35 cellular contexts compared by ENCODE assay signal in genomic region chr4:53755656-53756055, GRCh38.
"Had no signal": no experiment of that assay in that cellular context is flagged by ENCODE, and none has a peak within 500 bp of the region (broad histone marks: within the 10 kb centered on the region; RNA-seq: fewer than 3 reads in every experiment).

No MANE protein-coding gene starts in this region.

- H3K36me3 Mint-ChIP-seq: activated CD4-positive, alpha-beta memory T cell treated with anti-CD3 and anti-CD28 coated beads for 36 hours; activated naive CD4-positive, alpha-beta T cell treated with anti-CD3 and anti-CD28 coated beads, Interleukin-2, amount 50 U/mL, for 72 hours; activated naive CD8-positive, alpha-beta T cell treated with anti-CD3 and anti-CD28 coated beads for 36 hours; brain had no signal

- H3K4me1 Mint-ChIP-seq: activated CD4-positive, alpha-beta T cell treated with anti-CD3 and anti-CD28 coated beads, Interleukin-2, amount 10 ng/mL, durations not matched to agents 24 days and 14 days; activated naive CD8-positive, alpha-beta T cell treated with anti-CD3 and anti-CD28 coated beads for 36 hours; activated T-helper 17 cell treated with anti-CD3 and anti-CD28 coated beads, Interleukin-2, amount 50 U/mL, for 72 hours; brain; central memory CD8-positive, alpha-beta T cell had no signal

- DNase-seq: activated B cell treated with CpG ODN at 0.5 μM for 24 hours; activated CD4-positive, alpha-beta memory T cell treated with anti-CD3 and anti-CD28 coated beads for 36 hours; activated CD4-positive, alpha-beta T cell treated with anti-CD3 and anti-CD28 coated beads for 4 hours; activated CD4-positive, alpha-beta T cell treated with anti-CD3 and anti-CD28 coated beads, Interleukin-2, amount 10 ng/mL, durations not matched to agents 24 days and 14 days; activated CD4-positive, alpha-beta T cell treated with anti-CD3 and anti-CD28 coated beads, Interleukin-2, amount 50 U/mL, for 1 hour; activated CD4-positive, alpha-beta T cell treated with anti-CD3 and anti-CD28 coated beads, Interleukin-2, amount 50 U/mL, for 4 hours; activated CD4-positive, CD25-positive, alpha-beta regulatory T cell treated with anti-CD3 and anti-CD28 coated beads, Interleukin-2, amount 50 U/mL, for 72 hours; activated CD8-positive, alpha-beta memory T cell treated with anti-CD3 and anti-CD28 coated beads, Interleukin-2, amount 50 U/mL, for 4 hours; activated CD8-positive, alpha-beta T cell treated with anti-CD3 and anti-CD28 coated beads for 36 hours; activated effector memory CD4-positive, alpha-beta T cell treated with anti-CD3 and anti-CD28 coated beads, Interleukin-2, amount 50 U/mL, for 16 hours; activated gamma-delta T cell treated with Interleukin-2 at 50 U/mL for 16 hours; activated naive CD4-positive, alpha-beta T cell; activated naive CD4-positive, alpha-beta T cell treated with anti-CD3 and anti-CD28 coated beads for 36 hours; activated naive CD4-positive, alpha-beta T cell treated with anti-CD3 and anti-CD28 coated beads, Interleukin-2, amount 50 U/mL, for 16 hours; activated naive CD8-positive, alpha-beta T cell treated with anti-CD3 and anti-CD28 coated beads for 36 hours; activated T-cell treated with anti-CD3 and anti-CD28 coated beads for 4 hours; activated T-cell treated with anti-CD3 and anti-CD28 coated beads, Interleukin-2, amount 50 U/mL, for 1 hour; activated T-cell treated with anti-CD3 and anti-CD28 coated beads, Interleukin-2, amount 50 U/mL, for 4 hours; activated T-cell treated with anti-CD3 and anti-CD28 coated beads, Interleukin-2, amount 50 U/mL, for 72 hours; amygdala; anterior cingulate cortex; caudate nucleus; cerebellar nuclear complex; colonic mucosa; T-helper 2 cell; T-helper 9 cell had no signal

- H3K36me3 ChIP-seq: ascending aorta, cardiac muscle cell, colonic mucosa had no signal

- H3K4me3 ChIP-seq: ascending aorta, cardiac muscle cell, colonic mucosa had no signal

- H3K27ac ChIP-seq: ascending aorta, cardiac muscle cell, colonic mucosa, VCaP had no signal

- H3K27me3 Mint-ChIP-seq: activated B cell treated with CpG ODN at 0.5 μM for 24 hours; activated CD4-positive, alpha-beta memory T cell treated with anti-CD3 and anti-CD28 coated beads for 36 hours; activated CD4-positive, alpha-beta T cell treated with anti-CD3 and anti-CD28 coated beads, Interleukin-2, amount 10 ng/mL, durations not matched to agents 24 days and 14 days; activated T-helper 17 cell treated with anti-CD3 and anti-CD28 coated beads, Interleukin-2, amount 50 U/mL, for 72 hours had no signal

- H3K9me3 ChIP-seq: colonic mucosa had no signal

- H3K9me3 Mint-ChIP-seq: activated T-helper 1 cell treated with anti-CD3 and anti-CD28 coated beads, Interleukin-12 subunit alpha, Interleukin-12 subunit beta, Interleukin-2, Interleukin-4 antibody, amounts not matched to agents 30 ng/mL and 10 ng/mL and 1 ng/mL, durations not matched to agents 14 hours and 24 hours and 36 hours; central memory CD8-positive, alpha-beta T cell had no signal

- H3K4me3 Mint-ChIP-seq: activated B cell treated with CpG ODN at 0.5 μM for 24 hours; activated CD4-positive, alpha-beta memory T cell treated with anti-CD3 and anti-CD28 coated beads for 36 hours; activated CD4-positive, alpha-beta T cell treated with anti-CD3 and anti-CD28 coated beads, Interleukin-2, amount 10 ng/mL, durations not matched to agents 24 days and 14 days; activated CD8-positive, alpha-beta T cell treated with anti-CD3 and anti-CD28 coated beads for 36 hours; activated naive CD4-positive, alpha-beta T cell treated with anti-CD3 and anti-CD28 coated beads for 36 hours; activated naive CD8-positive, alpha-beta T cell treated with anti-CD3 and anti-CD28 coated beads for 36 hours; activated T-cell treated with anti-CD3 and anti-CD28 coated beads, Interleukin-2, amount 50 U/mL, for 4 hours; activated T-cell treated with anti-CD3 and anti-CD28 coated beads, Interleukin-2, amount 50 U/mL, for 72 hours; activated T-helper 1 cell treated with anti-CD3 and anti-CD28 coated beads, Interleukin-12 subunit alpha, Interleukin-12 subunit beta, Interleukin-2, Interleukin-4 antibody, amounts not matched to agents 30 ng/mL and 10 ng/mL and 1 ng/mL, durations not matched to agents 14 hours and 24 hours and 36 hours; activated T-helper 17 cell treated with anti-CD3 and anti-CD28 coated beads, Interleukin-2, amount 50 U/mL, for 72 hours; brain; central memory CD8-positive, alpha-beta T cell; T-helper 2 cell treated with Interferon-gamma antibody and Interleukin-4, amounts not matched to agents 5 μg/mL and 100 μg/mL, for 36 hours had no signal

- H3K27me3 ChIP-seq: ascending aorta, cardiac muscle cell, colonic mucosa had no signal

- H3K4me1 ChIP-seq: ascending aorta, colonic mucosa had no signal

- H3K27ac Mint-ChIP-seq: activated B cell treated with CpG ODN at 0.5 μM for 24 hours; activated CD4-positive, alpha-beta memory T cell treated with anti-CD3 and anti-CD28 coated beads for 36 hours; activated CD4-positive, alpha-beta T cell treated with anti-CD3 and anti-CD28 coated beads, Interleukin-2, amount 10 ng/mL, durations not matched to agents 24 days and 14 days; activated CD8-positive, alpha-beta T cell treated with anti-CD3 and anti-CD28 coated beads for 36 hours; activated naive CD4-positive, alpha-beta T cell treated with anti-CD3 and anti-CD28 coated beads for 36 hours; activated naive CD4-positive, alpha-beta T cell treated with anti-CD3 and anti-CD28 coated beads, Interleukin-2, amount 50 U/mL, for 72 hours; activated naive CD8-positive, alpha-beta T cell treated with anti-CD3 and anti-CD28 coated beads for 36 hours; activated T-cell treated with anti-CD3 and anti-CD28 coated beads, Interleukin-2, amount 50 U/mL, for 72 hours; activated T-helper 1 cell treated with anti-CD3 and anti-CD28 coated beads, Interleukin-12 subunit alpha, Interleukin-12 subunit beta, Interleukin-2, Interleukin-4 antibody, amounts not matched to agents 30 ng/mL and 10 ng/mL and 1 ng/mL, durations not matched to agents 14 hours and 24 hours and 36 hours; activated T-helper 17 cell treated with anti-CD3 and anti-CD28 coated beads, Interleukin-2, amount 50 U/mL, for 72 hours; brain; T-helper 2 cell treated with Interferon-gamma antibody and Interleukin-4, amounts not matched to agents 5 μg/mL and 100 μg/mL, for 36 hours had no signal
